In genomic region chr11:561148-562003, GRCh38 we compare ENCODE assay signal across 8 cellular contexts. TPM values are rescaled to one million over a fixed set of nuclear protein-coding genes. Genes with fewer than 3 reads are reported as not detected.
A peak's percentile ranks its signal among the peaks of the same experiment; 100 is the strongest.
DNase-seq lines count a peak whose midpoint lies in the region; ATAC-seq and TF ChIP-seq lines count a peak whose summit lies in the region.

No MANE protein-coding gene starts in this region.

- H3K79me1 ChIP-seq in neuronal stem cell (ENCODE audit: low read depth, low read length), result peaks cover 15% of the 10 kb centered on the region

- no peaks in the 10 kb centered on the region for H3K9me3 ChIP-seq in CD8-positive, alpha-beta T cell (ENCODE audit: low read length)
- H3K9me3 ChIP-seq in esophagus squamous epithelium (no peaks in the 10 kb centered on the region), neuronal stem cell (replicated peaks in 1 of 2; ENCODE audit: control insufficient read depth in 2 of 2, insufficient read depth in 1 of 2, low read depth in 1 of 2, low read length in 2 of 2) (peaks cover 0 to 4% of the 10 kb centered on the region in 2 donors)

- CTCF ChIA-PET in CD8-positive, alpha-beta T cell (lab: Charles Lee), result interaction anchor here (1.1 to 1.6 kb wide), 2 partner anchors 43 to 162 kb away, joined by 3 to 4 read pairs; no protein-coding TSS in a partner anchor

- H2AK5ac ChIP-seq in neuronal stem cell (ENCODE audit: low read depth, low read length), result peak overlapping the region; percentile 68

- H3K4me1 Mint-ChIP-seq in CD8-positive, alpha-beta T cell (ENCODE audit: low read depth), result peaks cover 18% of the 10 kb centered on the region

- peak overlapping the region; percentile 92 for H3K18ac ChIP-seq in neuronal stem cell (ENCODE audit: low read length)

- H3K4me2 ChIP-seq in neuronal stem cell (ENCODE audit: insufficient read depth, low read length, poor library complexity, severe bottlenecking), result peak overlapping the region; percentile 94

- H2BK5ac ChIP-seq in neuronal stem cell (ENCODE audit: low read length), result peak overlapping the region; percentile 87

- peaks cover 8% of the 10 kb centered on the region for H3K36me3 Mint-ChIP-seq in CD8-positive, alpha-beta T cell

- no peak overlapping the region for H3K4ac ChIP-seq in neuronal stem cell (ENCODE audit: low read length)

- no peak for TF ChIP-seq CTCF in CD8-positive, alpha-beta T cell (IDR thresholded peaks at IDR 0.05)
- TF ChIP-seq CTCF in esophagus squamous epithelium (IDR thresholded peaks at IDR 0.05), result no peak

- H4K91ac ChIP-seq in neuronal stem cell (ENCODE audit: low read depth, low read length, poor library complexity), result no peak overlapping the region

- peak overlapping the region; percentile 88 for H3K4me3 Mint-ChIP-seq in CD8-positive, alpha-beta T cell

- no peaks in the 10 kb centered on the region for H3K36me3 ChIP-seq in CD8-positive, alpha-beta T cell (ENCODE audit: insufficient read depth, low read length)
- H3K36me3 ChIP-seq in esophagus squamous epithelium (peaks cover 0 to 22% (median 0%) of the 10 kb centered on the region in 3 donors), neuronal stem cell (replicated peaks in 1 of 2; ENCODE audit: control insufficient read depth in 2 of 2, insufficient read depth in 2 of 2, low read length in 2 of 2) (peaks cover 0 to 4% of the 10 kb centered on the region in 2 donors)

- H3K14ac ChIP-seq in neuronal stem cell (ENCODE audit: low read length), result peak overlapping the region; percentile 38

- H3K4me3 ChIP-seq in CD8-positive, alpha-beta T cell (ENCODE audit: low read depth, low read length), result peak overlapping the region; percentile 94
- H3K4me3 ChIP-seq in esophagus squamous epithelium (peak overlapping the region; percentile 76 to 96 (median 92)), neuronal stem cell (ENCODE audit: low read length in 2 of 2) (peak overlapping the region; percentile 70 to 97)

- no peak for DNase-seq in CD8-positive, alpha-beta T cell
- peak; percentile 91 for DNase-seq in SW480 (ENCODE audit: low spot score)
- no peak for DNase-seq in esophagus squamous epithelium (lab: John Stamatoyannopoulos, UW)
- no peak for DNase-seq in neuronal stem cell (ENCODE audit: low spot score)
- no peak for DNase-seq in NCI-H1436 treated with DMSO at 0.1 percent for 48 hours (lab: John Stamatoyannopoulos, UW)
- DNase-seq in DMS153 treated with DMSO at 0.1 percent for 48 hours (lab: John Stamatoyannopoulos, UW; ENCODE audit: unreplicated experiment), result no peak

- peak overlapping the region; percentile 84 for H3K9ac ChIP-seq in neuronal stem cell (ENCODE audit: low read depth, low read length, poor library complexity)

- H2BK120ac ChIP-seq in neuronal stem cell (ENCODE audit: low read depth, low read length), result no peak overlapping the region

- H3K4me1 ChIP-seq in CD8-positive, alpha-beta T cell (ENCODE audit: insufficient read depth, low read length), result peaks cover 19% of the 10 kb centered on the region
- peaks cover 16 to 64% (median 26%) of the 10 kb centered on the region in 3 donors for H3K4me1 ChIP-seq in esophagus squamous epithelium
- H3K4me1 ChIP-seq in neuronal stem cell (ENCODE audit: control insufficient read depth in 2 of 2, insufficient read depth in 1 of 2, low read depth in 1 of 2, low read length in 2 of 2), result peaks cover 19 to 20% of the 10 kb centered on the region in 2 donors

- intact Hi-C loops in CD8-positive, alpha-beta T cell (cut with DNase I, micrococcal nuclease), result loop anchor here (2.0 kb wide), 4 partner anchors 25 to 235 kb away; partner anchors contain the start of genes DEAF1 (in 1 of the 2), LRRC56 (in 1 of the 2) and TMEM80 (in 1 of the 2)
- intact Hi-C loops in esophagus squamous epithelium (cut with DNase I), result no loop called here

- peak overlapping the region; percentile 99 for H2AFZ ChIP-seq in neuronal stem cell (ENCODE audit: low read length)

- peak overlapping the region; percentile 43 for H3K23ac ChIP-seq in neuronal stem cell (ENCODE audit: low read depth, low read length, poor library complexity)

- peak overlapping the region; percentile 16 for H2BK15ac ChIP-seq in neuronal stem cell (ENCODE audit: low read length)

- WGBS in esophagus squamous epithelium, 2 donors, result 14 to 48% methylated on average over 6 to 12 of the region's 67 CpGs
- no CpG with 5 or more reads among the region's 67 CpGs for WGBS in neuronal stem cell (ENCODE audit: extremely low coverage in 2 of 2, insufficient read length in 2 of 2, insufficient replicate concordance in 1 of 2), 2 donors

- no peak overlapping the region for H3K27ac Mint-ChIP-seq in CD8-positive, alpha-beta T cell

- no peaks in the 10 kb centered on the region for H3K27me3 ChIP-seq in CD8-positive, alpha-beta T cell (ENCODE audit: insufficient read depth, low read length)
- H3K27me3 ChIP-seq in esophagus squamous epithelium (peaks cover 0 to 31% (median 0%) of the 10 kb centered on the region in 4 donors), neuronal stem cell (ENCODE audit: control insufficient read depth in 3 of 3, insufficient read depth in 3 of 3, low read depth in 1 of 3, low read length in 3 of 3) (peaks cover 8 to 42% (median 20%) of the 10 kb centered on the region in 3 experiments)

- peak overlapping the region; percentile 40 for H3K27ac ChIP-seq in CD8-positive, alpha-beta T cell (ENCODE audit: low read depth, low read length)
- H3K27ac ChIP-seq in esophagus squamous epithelium (peak overlapping the region; percentile 70 to 98 (median 92)), neuronal stem cell (replicated peaks; ENCODE audit: low read length) (no peak overlapping the region)

- H3K27me3 Mint-ChIP-seq in CD8-positive, alpha-beta T cell (ENCODE audit: low read depth), result no peaks in the 10 kb centered on the region

- no peak overlapping the region for H4K8ac ChIP-seq in neuronal stem cell (ENCODE audit: low read depth, low read length)

- H3K9me3 Mint-ChIP-seq in CD8-positive, alpha-beta T cell, result no peaks in the 10 kb centered on the region

- peak; percentile 29 for ATAC-seq in CD8-positive, alpha-beta T cell
- ATAC-seq in GM19395 (IDR thresholded peaks at IDR 0.05; ENCODE audit: unreplicated experiment) (peak; percentile 27), HG03439 (IDR thresholded peaks at IDR 0.05; ENCODE audit: unreplicated experiment) (peak; percentile 4)

- H2BK12ac ChIP-seq in neuronal stem cell (ENCODE audit: low read length), result no peak overlapping the region

- TF ChIP-seq POLR2A in esophagus squamous epithelium (IDR thresholded peaks at IDR 0.05), result no peak

- POLR2A ChIA-PET in CD8-positive, alpha-beta T cell (lab: Charles Lee), result interaction anchor here (1.0 to 1.4 kb wide), 2 partner anchors 15 to 248 kb away, joined by 3 to 4 read pairs; partner anchors contain the start of gene PHRF1

RNA-seq across cellular contexts. Expression of gene RASSF7, which starts 0.6 kb away (rescaled TPM):
- total RNA-seq in CD8-positive, alpha-beta T cell, result 10 to 100 TPM; 11.8 to 15.3 TPM
- total RNA-seq in esophagus squamous epithelium, result 10 to 100 TPM; 35.7 to 54.0 (median 44.4) TPM
- polyA plus RNA-seq in neuronal stem cell (2013, experiment 1 of 2), result 8.9 TPM
- polyA plus RNA-seq in neuronal stem cell (2013, experiment 2 of 2), result 9.1 TPM

RNA-seq across cellular contexts. Expression of gene LMNTD2, which starts 0.8 kb away (rescaled TPM):
- total RNA-seq in CD8-positive, alpha-beta T cell, result 1 to 10 TPM; 4.2 to 5.6 TPM
- total RNA-seq in esophagus squamous epithelium, result 1 to 10 TPM; 2.1 to 4.6 (median 3.8) TPM
- polyA plus RNA-seq in neuronal stem cell (2013, experiment 1 of 2), result 0.75 TPM
- 0.87 TPM for polyA plus RNA-seq in neuronal stem cell (2013, experiment 2 of 2)

RNA-seq across cellular contexts. Expression of gene PHRF1, which starts 14.9 kb away (rescaled TPM):
- total RNA-seq in CD8-positive, alpha-beta T cell, result 10 to 100 TPM; 43.2 to 44.9 TPM
- total RNA-seq in esophagus squamous epithelium, result 10 to 100 TPM; 11.7 to 30.6 (median 24.2) TPM
- polyA plus RNA-seq in neuronal stem cell (2013, experiment 1 of 2), result 13.1 TPM
- polyA plus RNA-seq in neuronal stem cell (2013, experiment 2 of 2), result 12.9 TPM

RNA-seq across cellular contexts. Expression of gene LRRC56, which starts 24.0 kb away (rescaled TPM):
- total RNA-seq in CD8-positive, alpha-beta T cell, result 1 to 10 TPM; 3.2 TPM
- total RNA-seq in esophagus squamous epithelium, result 1 to 10 TPM in 2 of 4 donors, under 1 TPM in 2; 0.35 to 2.3 (median 1.2) TPM
- polyA plus RNA-seq in neuronal stem cell (2013, experiment 1 of 2), result 1.1 TPM
- 1.2 TPM for polyA plus RNA-seq in neuronal stem cell (2013, experiment 2 of 2)

RNA-seq across cellular contexts. Expression of gene HRAS, which starts 26.0 kb away (rescaled TPM):
- total RNA-seq in CD8-positive, alpha-beta T cell, result 10 to 100 TPM; 25.2 to 25.5 TPM
- 100 to 1,000 TPM in 2 of 4 donors, 10 to 100 TPM in 2; 56.7 to 106 (median 85.2) TPM for total RNA-seq in esophagus squamous epithelium
- polyA plus RNA-seq in neuronal stem cell (2013, experiment 1 of 2), result 26.4 TPM
- polyA plus RNA-seq in neuronal stem cell (2013, experiment 2 of 2), result 25.5 TPM
